27 cellular contexts compared by ENCODE assay signal in the genomic region with DNA sequence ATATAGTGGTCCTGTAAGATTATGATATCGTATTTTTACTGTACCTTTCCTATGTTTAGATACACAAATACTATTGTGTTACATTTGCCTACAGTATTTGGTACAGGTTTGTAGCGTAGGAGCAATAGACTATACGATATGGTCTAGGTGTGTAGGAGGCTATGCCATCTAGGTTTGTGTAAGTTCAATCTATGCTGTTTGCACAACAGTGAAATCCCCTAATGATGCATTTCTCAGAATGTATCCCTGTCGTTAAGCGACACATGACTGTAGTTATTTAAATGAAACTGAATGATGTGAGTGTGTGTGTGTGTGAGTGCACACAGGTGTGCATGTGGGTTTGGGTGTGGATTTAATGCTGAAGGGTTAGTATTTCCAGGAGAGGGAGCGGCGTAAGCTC. TPM values are rescaled to one million over a fixed set of nuclear protein-coding genes. Genes with fewer than 3 reads are reported as not detected.
"Had no signal": no experiment of that assay in that cellular context is flagged by ENCODE, and none has a peak within 500 bp of the region (broad histone marks: within the 10 kb centered on the region; RNA-seq: fewer than 3 reads in every experiment).

No MANE protein-coding gene starts in this region.

- ATAC-seq: gastrocnemius medialis; heart right ventricle; naive thymus-derived CD8-positive, alpha-beta T cell; stimulated activated naive CD8-positive, alpha-beta T cell treated with anti-CD3 and anti-CD28 coated beads, Interleukin-15, Interleukin-2, amounts not matched to agents 100 U/mL and 50 U/mL, for 24 hours had no signal

- H3K27ac Mint-ChIP-seq: naive thymus-derived CD8-positive, alpha-beta T cell; neural progenitor cell; type B pancreatic cell had no signal

- H3K36me3 Mint-ChIP-seq: neural progenitor cell, type B pancreatic cell had no signal

- FAIRE-seq: endometrium, islet of Langerhans, small intestine had no signal

- H3K4me3 Mint-ChIP-seq: naive thymus-derived CD8-positive, alpha-beta T cell; neural progenitor cell; type B pancreatic cell had no signal

- DNase-seq: effector memory CD4-positive, alpha-beta T cell; gastrocnemius medialis; heart right ventricle; hypothalamus; kidney glomerular epithelial cell; mammary epithelial cell; naive thymus-derived CD8-positive, alpha-beta T cell; nucleus accumbens; ovary; sigmoid colon; small intestine; stimulated activated CD4-positive, alpha-beta T cell treated with anti-CD3 and anti-CD28 coated beads, Interleukin-12 subunit alpha, Interleukin-12 subunit beta, amount 100 ng/mL, for 4 hours; stimulated activated naive CD8-positive, alpha-beta T cell treated with anti-CD3 and anti-CD28 coated beads, Interleukin-15, Interleukin-2, amounts not matched to agents 100 U/mL and 50 U/mL, for 24 hours; thyroid gland; uterus had no signal

- H3K4me1 Mint-ChIP-seq: naive thymus-derived CD8-positive, alpha-beta T cell; neural progenitor cell had no signal

RNA-seq across cellular contexts. Expression of gene SMIM36, which starts 34.5 kb away (rescaled TPM):
- total RNA-seq: esophagus muscularis mucosa; fibroblast of villous mesenchyme; gastrocnemius medialis; heart right ventricle; liver; mammary epithelial cell; mesenteric fat pad; mononuclear cell; naive thymus-derived CD8-positive, alpha-beta T cell; ovary; posterior vena cava; right atrium auricular region; sigmoid colon; suprapubic skin; thyroid gland; uterus had no signal
